ENCODE assay signal across 17 cellular contexts in genomic region chr10:78768041-78768569, GRCh38.
DNase-seq lines count a peak whose midpoint lies in the region; ATAC-seq and TF ChIP-seq lines count a peak whose summit lies in the region.
"Had no signal": no experiment of that assay in that cellular context is flagged by ENCODE, and none has a peak within 500 bp of the region (broad histone marks: within the 10 kb centered on the region; RNA-seq: fewer than 3 reads in every experiment).

No MANE protein-coding gene starts in this region.

- H3K4me1 Mint-ChIP-seq in stimulated activated naive CD8-positive, alpha-beta T cell treated with anti-CD3 and anti-CD28 coated beads, Interleukin-15, Interleukin-2, amounts not matched to agents 100 ng/mL and 50 ng/mL, for 24 hours (ENCODE audit: low read depth), result peaks cover 24% of the 10 kb centered on the region
- H3K4me1 Mint-ChIP-seq in stimulated activated naive CD8-positive, alpha-beta T cell treated with anti-CD3 and anti-CD28 coated beads, Interleukin-15, amount 100 ng/mL, for 72 hours, result peaks cover 22% of the 10 kb centered on the region
- peaks cover 1% of the 10 kb centered on the region for H3K4me1 Mint-ChIP-seq in endodermal cell
- peaks cover 11% of the 10 kb centered on the region for H3K4me1 Mint-ChIP-seq in neural crest cell
- H3K4me1 Mint-ChIP-seq: CD4-positive, CD25-positive, alpha-beta regulatory T cell had no signal

- no peak for ATAC-seq in stimulated activated naive CD8-positive, alpha-beta T cell treated with anti-CD3 and anti-CD28 coated beads, Interleukin-15, amount 100 ng/mL, for 72 hours
- no peak for ATAC-seq in HG03095 (IDR thresholded peaks at IDR 0.05; ENCODE audit: unreplicated experiment)
- ATAC-seq in HG03457 (IDR thresholded peaks at IDR 0.05; ENCODE audit: unreplicated experiment), result no peak
- ATAC-seq: HepG2 had no signal

- no peak overlapping the region for H3K4me3 Mint-ChIP-seq in stimulated activated naive CD8-positive, alpha-beta T cell treated with anti-CD3 and anti-CD28 coated beads, Interleukin-15, Interleukin-2, amounts not matched to agents 100 ng/mL and 50 ng/mL, for 24 hours
- H3K4me3 Mint-ChIP-seq in stimulated activated naive CD8-positive, alpha-beta T cell treated with anti-CD3 and anti-CD28 coated beads, Interleukin-15, amount 100 ng/mL, for 72 hours, result no peak overlapping the region
- H3K4me3 Mint-ChIP-seq in endodermal cell (no peak overlapping the region), neural crest cell (no peak overlapping the region)
- H3K4me3 Mint-ChIP-seq: CD4-positive, CD25-positive, alpha-beta regulatory T cell had no signal

- no peaks in the 10 kb centered on the region for H3K4me1 ChIP-seq in endodermal cell (ENCODE audit: control insufficient read depth, insufficient read depth, low read length)

- TF ChIP-seq CTCF in endodermal cell (conservative IDR thresholded peaks at IDR 0.05), result no peak
- TF ChIP-seq CTCF in neural crest cell (conservative IDR thresholded peaks at IDR 0.05), result no peak

- peak overlapping the region; percentile 6 for H3K27ac Mint-ChIP-seq in stimulated activated naive CD8-positive, alpha-beta T cell treated with anti-CD3 and anti-CD28 coated beads, Interleukin-15, Interleukin-2, amounts not matched to agents 100 ng/mL and 50 ng/mL, for 24 hours
- no peak overlapping the region for H3K27ac Mint-ChIP-seq in stimulated activated naive CD8-positive, alpha-beta T cell treated with anti-CD3 and anti-CD28 coated beads, Interleukin-15, amount 100 ng/mL, for 72 hours
- H3K27ac Mint-ChIP-seq in endodermal cell, result no peak overlapping the region
- peak overlapping the region; percentile 85 for H3K27ac Mint-ChIP-seq in neural crest cell (ENCODE audit: unreplicated experiment)

- no peak overlapping the region for H3K4me3 ChIP-seq in endodermal cell (ENCODE audit: low read length)
- H3K4me3 ChIP-seq: Peyer's patch had no signal

- DNase-seq in stimulated activated naive CD8-positive, alpha-beta T cell treated with anti-CD3 and anti-CD28 coated beads, Interleukin-15, amount 100 ng/mL, for 72 hours, result no peak
- DNase-seq in endodermal cell (peak; percentile 58), neural crest cell (ENCODE audit: low read depth, low spot score) (no peak), NCI-H2196 treated with DMSO at 0.1 percent for 48 hours (lab: John Stamatoyannopoulos, UW; ENCODE audit: unreplicated experiment) (no peak), NK-92 (lab: John Stamatoyannopoulos, UW; ENCODE audit: unreplicated experiment) (no peak)
- DNase-seq: Calu3; CD4-positive, CD25-positive, alpha-beta regulatory T cell; DMS79 treated with DMSO at 0.1 percent for 48 hours; NCI-H187 treated with DMSO at 0.1 percent for 48 hours; NCI-H446 treated with DMSO at 0.1 percent for 48 hours; NCI-H748 treated with DMSO at 0.1 percent for 48 hours; SHP77 had no signal

- no peaks in the 10 kb centered on the region for H3K9me3 ChIP-seq in endodermal cell (ENCODE audit: control insufficient read depth, low read length)
- H3K9me3 ChIP-seq: Peyer's patch had no signal

- peak overlapping the region; percentile 13 for H3K9ac ChIP-seq in endodermal cell (ENCODE audit: extremely low read depth, low read length, poor library complexity, severe bottlenecking)

- H3K27me3 ChIP-seq in endodermal cell (ENCODE audit: control insufficient read depth, insufficient read depth, low read length, poor library complexity, severe bottlenecking), result no peaks in the 10 kb centered on the region
- H3K27me3 ChIP-seq: Peyer's patch had no signal

- H3K27me3 Mint-ChIP-seq in stimulated activated naive CD8-positive, alpha-beta T cell treated with anti-CD3 and anti-CD28 coated beads, Interleukin-15, Interleukin-2, amounts not matched to agents 100 ng/mL and 50 ng/mL, for 24 hours, result no peaks in the 10 kb centered on the region
- H3K27me3 Mint-ChIP-seq in stimulated activated naive CD8-positive, alpha-beta T cell treated with anti-CD3 and anti-CD28 coated beads, Interleukin-15, amount 100 ng/mL, for 72 hours, result no peaks in the 10 kb centered on the region
- peaks cover 3% of the 10 kb centered on the region for H3K27me3 Mint-ChIP-seq in endodermal cell (ENCODE audit: insufficient read depth)
- H3K27me3 Mint-ChIP-seq in neural crest cell (ENCODE audit: low read depth), result no peaks in the 10 kb centered on the region

- no peaks in the 10 kb centered on the region for H3K36me3 Mint-ChIP-seq in stimulated activated naive CD8-positive, alpha-beta T cell treated with anti-CD3 and anti-CD28 coated beads, Interleukin-15, Interleukin-2, amounts not matched to agents 100 ng/mL and 50 ng/mL, for 24 hours (ENCODE audit: low read depth)
- no peaks in the 10 kb centered on the region for H3K36me3 Mint-ChIP-seq in endodermal cell (ENCODE audit: low read depth)
- no peaks in the 10 kb centered on the region for H3K36me3 Mint-ChIP-seq in neural crest cell (ENCODE audit: low read depth)
- H3K36me3 Mint-ChIP-seq: CD4-positive, CD25-positive, alpha-beta regulatory T cell had no signal

- WGBS in endodermal cell (ENCODE audit: insufficient coverage in 1 of 2, insufficient read length in 1 of 2), 2 experiments, result 83 to 86% methylated on average over 1 to 8 of the region's 8 CpGs

- peak overlapping the region; percentile 36 for H3K27ac ChIP-seq in endodermal cell (ENCODE audit: low read depth, low read length)
- H3K27ac ChIP-seq: Peyer's patch had no signal

- no peaks in the 10 kb centered on the region for H3K9me3 Mint-ChIP-seq in stimulated activated naive CD8-positive, alpha-beta T cell treated with anti-CD3 and anti-CD28 coated beads, Interleukin-15, Interleukin-2, amounts not matched to agents 100 ng/mL and 50 ng/mL, for 24 hours
- no peaks in the 10 kb centered on the region for H3K9me3 Mint-ChIP-seq in stimulated activated naive CD8-positive, alpha-beta T cell treated with anti-CD3 and anti-CD28 coated beads, Interleukin-15, amount 100 ng/mL, for 72 hours
- H3K9me3 Mint-ChIP-seq in endodermal cell (no peaks in the 10 kb centered on the region), neural crest cell (no peaks in the 10 kb centered on the region)
- H3K9me3 Mint-ChIP-seq: CD4-positive, CD25-positive, alpha-beta regulatory T cell had no signal

- H3K36me3 ChIP-seq in endodermal cell (ENCODE audit: control insufficient read depth, insufficient read depth, low read length), result no peaks in the 10 kb centered on the region
- H3K36me3 ChIP-seq: Peyer's patch had no signal

Comparison
In these comparisons a context has a peak if more than half of its experiments do, and no peak if none do; other contexts are left out.
1. H3K27ac Mint-ChIP-seq: peak in stimulated activated naive CD8-positive, alpha-beta T cell treated with anti-CD3 and anti-CD28 coated beads, Interleukin-15, Interleukin-2, amounts not matched to agents 100 ng/mL and 50 ng/mL, for 24 hours (single experiment) and neural crest cell (single experiment); none in stimulated activated naive CD8-positive, alpha-beta T cell treated with anti-CD3 and anti-CD28 coated beads, Interleukin-15, amount 100 ng/mL, for 72 hours (0 of 2) and endodermal cell (single experiment).